In genomic region chr11:117918366-117919255, GRCh38 we compare ENCODE assay signal across 20 cellular contexts. TPM values are rescaled to one million over a fixed set of nuclear protein-coding genes. Genes with fewer than 3 reads are reported as not detected.
DNase-seq lines count a peak whose midpoint lies in the region; ATAC-seq and TF ChIP-seq lines count a peak whose summit lies in the region.
"Had no signal": no experiment of that assay in that cellular context is flagged by ENCODE, and none has a peak within 500 bp of the region (broad histone marks: within the 10 kb centered on the region; RNA-seq: fewer than 3 reads in every experiment).

No MANE protein-coding gene starts in this region.

- H3K27ac Mint-ChIP-seq in CD14-positive monocyte (no peak overlapping the region), glutamatergic neuron (ENCODE audit: unreplicated experiment) (no peak overlapping the region)
- no peak overlapping the region for H3K27ac Mint-ChIP-seq in activated naive CD4-positive, alpha-beta T cell treated with anti-CD3 and anti-CD28 coated beads for 36 hours
- H3K27ac Mint-ChIP-seq: CD4-positive, CD25-positive, alpha-beta regulatory T cell had no signal

- H3K4me1 Mint-ChIP-seq in CD14-positive monocyte (peaks cover 15% of the 10 kb centered on the region), glutamatergic neuron (ENCODE audit: low read depth, unreplicated experiment) (peaks cover 16% of the 10 kb centered on the region)
- H3K4me1 Mint-ChIP-seq in activated naive CD4-positive, alpha-beta T cell treated with anti-CD3 and anti-CD28 coated beads for 36 hours (ENCODE audit: low read depth) = peaks cover 8% of the 10 kb centered on the region

- H3K9me3 Mint-ChIP-seq in CD14-positive monocyte (no peaks in the 10 kb centered on the region), glutamatergic neuron (ENCODE audit: unreplicated experiment) (no peaks in the 10 kb centered on the region)
- H3K9me3 Mint-ChIP-seq in activated naive CD4-positive, alpha-beta T cell treated with anti-CD3 and anti-CD28 coated beads for 36 hours = no peaks in the 10 kb centered on the region
- H3K9me3 Mint-ChIP-seq: CD4-positive, CD25-positive, alpha-beta regulatory T cell; H9 had no signal

- no peak for ATAC-seq in sciatic nerve
- ATAC-seq in left ventricle myocardium superior = no peak
- ATAC-seq in HG02588 (IDR thresholded peaks at IDR 0.05; ENCODE audit: unreplicated experiment) = no peak

- no peak overlapping the region for H3K4me3 Mint-ChIP-seq in CD14-positive monocyte
- H3K4me3 Mint-ChIP-seq in glutamatergic neuron (ENCODE audit: unreplicated experiment) = no peak overlapping the region
- H3K4me3 Mint-ChIP-seq in activated naive CD4-positive, alpha-beta T cell treated with anti-CD3 and anti-CD28 coated beads for 36 hours = no peak overlapping the region
- H3K4me3 Mint-ChIP-seq: H9 had no signal

- DNase-seq in CD14-positive monocyte (ENCODE audit: low spot score) = peak; percentile 42
- peak in 2 of 3 donors; percentile 27 to 37 for DNase-seq in Peyer's patch
- peak; percentile 4 for DNase-seq in glutamatergic neuron
- DNase-seq in sciatic nerve (ENCODE audit: low spot score) = peak; percentile 46
- no peak for DNase-seq in activated naive CD4-positive, alpha-beta T cell treated with anti-CD3 and anti-CD28 coated beads for 36 hours
- DNase-seq in left ventricle myocardium superior = no peak
- DNase-seq: ACHN, Calu3, H9, IMR-90, Kasumi-1, NCI-H1105, NCI-H1694 treated with DMSO at 0.1 percent for 48 hours, NCI-H2107, NCI-H2227 treated with DMSO at 0.1 percent for 48 hours, NCI-H524, Right ventricle myocardium superior had no signal

- no peak overlapping the region for H3K4me3 ChIP-seq in Peyer's patch

- no peaks in the 10 kb centered on the region for H3K27me3 ChIP-seq in Peyer's patch

- H3K36me3 Mint-ChIP-seq in CD14-positive monocyte (no peaks in the 10 kb centered on the region), glutamatergic neuron (ENCODE audit: unreplicated experiment) (no peaks in the 10 kb centered on the region)
- no peaks in the 10 kb centered on the region for H3K36me3 Mint-ChIP-seq in activated naive CD4-positive, alpha-beta T cell treated with anti-CD3 and anti-CD28 coated beads for 36 hours (ENCODE audit: low read depth)

- H3K27me3 Mint-ChIP-seq in CD14-positive monocyte (ENCODE audit: low read depth in 3 of 3) = peaks cover 3 to 5% (median 3%) of the 10 kb centered on the region in 3 donors
- peaks cover 8% of the 10 kb centered on the region for H3K27me3 Mint-ChIP-seq in glutamatergic neuron (ENCODE audit: unreplicated experiment)
- no peaks in the 10 kb centered on the region for H3K27me3 Mint-ChIP-seq in activated naive CD4-positive, alpha-beta T cell treated with anti-CD3 and anti-CD28 coated beads for 36 hours (ENCODE audit: low read depth)
- H3K27me3 Mint-ChIP-seq: CD4-positive, CD25-positive, alpha-beta regulatory T cell had no signal

- no peaks in the 10 kb centered on the region for H3K4me1 ChIP-seq in Peyer's patch

- CTCF ChIA-PET in activated naive CD4-positive, alpha-beta T cell treated with anti-CD3 and anti-CD28 coated beads for 36 hours (lab: Charles Lee) = interaction anchor here (1.0 to 2.1 kb wide), 4 partner anchors 29 to 135 kb away, joined by 3 to 12 read pairs (median 5); no protein-coding TSS in a partner anchor

- H3K27ac ChIP-seq in Peyer's patch = no peak overlapping the region

- H3K36me3 ChIP-seq in Peyer's patch = no peaks in the 10 kb centered on the region

- intact Hi-C loops in CD14-positive monocyte (cut with micrococcal nuclease) = no loop called here
- intact Hi-C loops in sciatic nerve (cut with DNase I) = no loop called here
- intact Hi-C loops in activated naive CD4-positive, alpha-beta T cell treated with anti-CD3 and anti-CD28 coated beads for 36 hours (cut with micrococcal nuclease) = no loop called here
- intact Hi-C loops in left ventricle myocardium superior (cut with micrococcal nuclease) = no loop called here

- TF ChIP-seq POLR2A in Peyer's patch (IDR thresholded peaks at IDR 0.05) = no peak

- no peaks in the 10 kb centered on the region for H3K9me3 ChIP-seq in Peyer's patch

- TF ChIP-seq CTCF in CD14-positive monocyte (IDR thresholded peaks at IDR 0.05) (no peak), Peyer's patch (IDR thresholded peaks at IDR 0.05) (no peak), glutamatergic neuron (IDR thresholded peaks at IDR 0.05; ENCODE audit: partially characterized antibody, unreplicated experiment) (no peak)

RNA-seq across cellular contexts. Expression of gene TMPRSS13, which starts 10.6 kb away (rescaled TPM):
- polyA plus RNA-seq in CD14-positive monocyte = under 1 TPM; 0.17 to 0.37 TPM
- total RNA-seq in Peyer's patch (not detected), glutamatergic neuron (ENCODE audit: unreplicated experiment) (0.32 TPM), sciatic nerve (0.58 TPM), left ventricle myocardium superior (0.15 TPM)
- total RNA-seq in activated naive CD4-positive, alpha-beta T cell treated with anti-CD3 and anti-CD28 coated beads for 36 hours = under 1 TPM; 0.15 to 0.21 TPM
- total RNA-seq: HT1080, IMR-90, Right ventricle myocardium superior had no signal
- polyA plus RNA-seq: IMR-90 had no signal

RNA-seq across cellular contexts. Expression of gene FXYD6, which starts 42.2 kb away (rescaled TPM):
- polyA plus RNA-seq in CD14-positive monocyte = 10 to 100 TPM; 36.4 to 44.1 TPM
- total RNA-seq in Peyer's patch (10 to 100 TPM in 3 of 4 donors, 1 to 10 TPM in 1; 5.1 to 41.3 (median 14.0) TPM), glutamatergic neuron (ENCODE audit: unreplicated experiment) (57.1 TPM), sciatic nerve (141 TPM), left ventricle myocardium superior (35.4 TPM)
- total RNA-seq in activated naive CD4-positive, alpha-beta T cell treated with anti-CD3 and anti-CD28 coated beads for 36 hours = not detected
- total RNA-seq: CD4-positive, CD25-positive, alpha-beta regulatory T cell; IMR-90 had no signal
- polyA plus RNA-seq: CD4-positive, CD25-positive, alpha-beta regulatory T cell had no signal

Comparison
In these comparisons a context has a peak if more than half of its experiments do, and no peak if none do; other contexts are left out.
1. DNase-seq: peak in CD14-positive monocyte (single experiment), Peyer's patch (2 of 3), glutamatergic neuron (single experiment) and sciatic nerve (single experiment); none in activated naive CD4-positive, alpha-beta T cell treated with anti-CD3 and anti-CD28 coated beads for 36 hours (single experiment) and left ventricle myocardium superior (single experiment).
2. RNA of gene FXYD6, which starts 42.2 kb away (total RNA-seq): 141 TPM in sciatic nerve (single experiment), 57.1 TPM in glutamatergic neuron (single experiment), 35.4 TPM in left ventricle myocardium superior (single experiment) and 5.1 to 41.3 TPM in Peyer's patch; not detected in activated naive CD4-positive, alpha-beta T cell treated with anti-CD3 and anti-CD28 coated beads for 36 hours; every median in the first group is over 4 times any median in the second.